Comparison of ENCODE assay signal across 1 cellular context in the genomic region with DNA sequence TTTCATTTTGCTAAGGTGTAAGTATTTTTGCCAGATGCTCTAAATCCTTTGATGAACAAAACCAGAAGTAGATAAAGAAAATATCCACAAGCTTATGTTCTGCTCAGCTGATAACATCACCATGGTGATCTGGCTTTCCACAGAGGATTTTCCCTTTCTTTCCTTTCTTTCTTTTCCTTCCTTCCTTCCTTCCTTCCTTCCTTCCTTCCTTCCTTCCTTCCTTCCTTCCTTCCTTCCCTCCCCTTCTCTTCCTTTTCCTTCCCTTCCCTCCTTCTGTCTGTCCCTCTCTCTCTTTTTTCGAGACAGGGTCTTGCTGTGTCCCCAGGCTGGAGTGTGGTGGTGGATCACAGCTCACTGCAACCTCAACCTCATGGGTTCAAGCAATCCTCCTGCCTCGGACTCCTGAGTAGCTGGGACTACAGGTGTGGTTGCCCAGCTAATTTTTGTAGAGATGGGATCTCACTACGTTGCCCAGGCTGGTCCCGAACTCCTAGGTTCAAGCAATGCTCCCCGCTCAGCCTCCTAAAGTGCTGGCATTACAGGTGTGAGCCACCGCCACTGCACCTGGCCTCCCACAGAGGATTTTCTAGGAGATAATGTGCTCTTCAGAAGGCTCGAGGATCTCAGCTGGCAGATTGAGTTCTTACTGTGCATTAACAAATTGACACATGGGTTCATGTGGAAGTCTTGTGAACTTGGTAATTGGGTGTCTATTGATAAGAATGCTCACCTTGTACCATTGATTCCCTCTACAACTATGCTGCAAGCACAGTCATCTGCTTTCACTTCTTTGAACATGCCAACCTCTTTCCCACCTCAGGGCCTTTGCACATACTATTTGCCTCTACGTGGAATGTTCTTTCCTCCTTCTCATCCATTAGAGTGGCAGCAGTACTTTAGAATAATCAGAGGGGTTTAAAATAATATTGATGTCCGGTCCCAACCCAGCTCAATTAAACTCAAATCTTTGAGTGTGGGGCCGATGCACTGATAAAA.
TF ChIP-seq lines count a peak whose summit lies in the region.

No MANE protein-coding gene starts in this region.

TF ChIP-seq in H1, 55 proteins besides CTCF, POLR2A, EP300 and RAD21 (continued from another document):
- TF ChIP-seq, protein P1, sequence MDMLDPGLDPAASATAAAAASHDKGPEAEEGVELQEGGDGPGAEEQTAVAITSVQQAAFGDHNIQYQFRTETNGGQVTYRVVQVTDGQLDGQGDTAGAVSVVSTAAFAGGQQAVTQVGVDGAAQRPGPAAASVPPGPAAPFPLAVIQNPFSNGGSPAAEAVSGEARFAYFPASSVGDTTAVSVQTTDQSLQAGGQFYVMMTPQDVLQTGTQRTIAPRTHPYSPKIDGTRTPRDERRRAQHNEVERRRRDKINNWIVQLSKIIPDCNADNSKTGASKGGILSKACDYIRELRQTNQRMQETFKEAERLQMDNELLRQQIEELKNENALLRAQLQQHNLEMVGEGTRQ (IDR thresholded peaks at IDR 0.05; ENCODE audit: low read length): no peak
- no peak for TF ChIP-seq TAF1 (IDR thresholded peaks at IDR 0.05; ENCODE audit: low read depth, low read length)
- peak; percentile 91 for TF ChIP-seq KDM1A (IDR thresholded peaks at IDR 0.05; ENCODE audit: borderline replicate concordance, low read length)
- TF ChIP-seq TAF7 (optimal IDR thresholded peaks at IDR 0.05; ENCODE audit: borderline replicate concordance, low read depth, low read length): no peak
- no peak for TF ChIP-seq POLR2AphosphoS5 (IDR thresholded peaks at IDR 0.05; ENCODE audit: low read depth, low read length)
- TF ChIP-seq JUN (IDR thresholded peaks at IDR 0.05; ENCODE audit: low read depth, low read length): no peak
- TF ChIP-seq HDAC2 (IDR thresholded peaks at IDR 0.05; ENCODE audit: borderline replicate concordance in 1 of 2, low read depth in 2 of 2, low read length in 2 of 2): 0 out of 4 replicates have a peak, but pooled peaks of 1 of the 2 experiments have one; percentile 56
- TF ChIP-seq ASH2L (IDR thresholded peaks at IDR 0.05; ENCODE audit: low read length): no peak
- no peak for TF ChIP-seq SIX5 (IDR thresholded peaks at IDR 0.05; ENCODE audit: low read depth, low read length)
- no peak for TF ChIP-seq SP4 (IDR thresholded peaks at IDR 0.05; ENCODE audit: low read length)
- TF ChIP-seq SIRT6 (IDR thresholded peaks at IDR 0.05; ENCODE audit: low read length): no peak
